ENCODE assay signal across 8 cellular contexts in the genomic region with DNA sequence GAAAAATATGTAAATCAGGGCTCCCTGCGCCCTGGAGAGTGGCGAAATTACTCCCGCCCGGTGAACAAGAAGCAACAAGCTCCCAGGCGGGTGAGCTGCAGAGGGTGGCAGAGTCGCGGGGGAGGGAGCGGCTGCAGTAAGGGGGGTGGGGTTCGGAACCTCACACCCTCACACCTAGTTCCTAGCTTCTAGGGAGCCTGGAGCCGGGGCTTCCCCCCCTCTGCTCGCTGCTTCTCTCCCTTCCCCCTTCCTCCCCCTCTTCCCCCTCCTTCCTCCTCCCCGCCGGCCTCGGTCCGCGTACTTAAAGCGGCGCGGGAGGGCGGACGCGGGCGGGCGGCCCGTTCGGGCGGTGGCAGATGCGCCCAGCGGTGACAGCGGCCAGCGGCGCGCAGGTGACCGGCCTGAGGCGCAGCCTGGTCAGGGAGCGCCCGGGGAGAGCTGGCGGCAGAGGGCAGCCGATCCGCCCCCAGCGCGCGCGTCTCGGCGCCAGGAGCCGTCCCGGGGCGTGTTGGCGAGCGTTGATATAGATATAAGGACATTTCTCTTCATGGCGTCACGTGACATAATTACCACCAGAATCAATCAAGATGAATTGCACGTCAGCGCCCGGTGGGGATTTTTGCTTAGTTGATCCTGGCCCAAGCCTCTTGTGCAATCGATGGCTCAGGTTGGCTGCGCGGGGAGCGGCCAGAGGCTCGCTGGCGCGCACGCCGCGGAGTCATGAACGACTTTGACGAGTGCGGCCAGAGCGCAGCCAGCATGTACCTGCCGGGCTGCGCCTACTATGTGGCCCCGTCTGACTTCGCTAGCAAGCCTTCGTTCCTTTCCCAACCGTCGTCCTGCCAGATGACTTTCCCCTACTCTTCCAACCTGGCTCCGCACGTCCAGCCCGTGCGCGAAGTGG. TPM values are rescaled to one million over a fixed set of nuclear protein-coding genes. Genes with fewer than 3 reads are reported as not detected.
DNase-seq lines count a peak whose midpoint lies in the region; ATAC-seq and TF ChIP-seq lines count a peak whose summit lies in the region.

A gene (plus strand): TSS at position 645 of the 904 bp plus-strand sequence. CDS start 76 bp downstream, at position 721.

- H4K20me1 ChIP-seq in OCI-LY3 (ENCODE audit: insufficient read depth, low read length), result no peaks in the 10 kb centered on the region

- H3K4me1 ChIP-seq in heart left ventricle, result peaks cover 0 to 42% (median 10%) of the 10 kb centered on the region in 12 donors
- peaks cover 28% of the 10 kb centered on the region for H3K4me1 ChIP-seq in OCI-LY3 (ENCODE audit: low read length)

- no peaks in the 10 kb centered on the region for H3K9me3 ChIP-seq in heart left ventricle
- H3K9me3 ChIP-seq in OCI-LY3 (ENCODE audit: insufficient read depth, low read length), result no peaks in the 10 kb centered on the region

- peak within 1 kb of the TSS in 8 of 12 donors; percentile 0 to 33 (median 14) for H3K4me3 ChIP-seq in heart left ventricle
- peak within 1 kb of the TSS; percentile 62 for H3K4me3 ChIP-seq in OCI-LY3 (ENCODE audit: low read length)

- TF ChIP-seq CTCF in heart left ventricle (IDR thresholded peaks at IDR 0.05), result no peak
- TF ChIP-seq CTCF in OCI-LY3 (IDR thresholded peaks at IDR 0.05; ENCODE audit: low read depth, low read length), result no peak

- H3K79me2 ChIP-seq in OCI-LY3 (ENCODE audit: low read length), result no peaks in the 10 kb centered on the region

- H3K36me3 ChIP-seq in heart left ventricle, result no peaks in the 10 kb centered on the region
- no peaks in the 10 kb centered on the region for H3K36me3 ChIP-seq in OCI-LY3 (replicated peaks; ENCODE audit: low read depth, low read length)

- WGBS in heart left ventricle, 4 donors, result 2 to 7% (median 3%) methylated on average over 9 to 82 of the region's 82 CpGs

- ATAC-seq in heart left ventricle (peak in 1 of 4 donors; percentile 18), Right ventricle myocardium inferior (no peak), esophagus mucosa (peak; percentile 69), GM18520 (IDR thresholded peaks at IDR 0.05; ENCODE audit: unreplicated experiment) (no peak)

- peak within 1 kb of the TSS in 1 of 12 donors; percentile 90 for H3K27ac ChIP-seq in heart left ventricle
- peak within 1 kb of the TSS; percentile 45; the same call in 1 of the 2 replicates for H3K27ac ChIP-seq in OCI-LY3 (ENCODE audit: low read length)

- peak within 1 kb of the TSS; percentile 60 for H3K4me2 ChIP-seq in OCI-LY3 (ENCODE audit: low read length)

- DNase-seq in heart left ventricle (peak in 1 of 5 donors; percentile 17), Right ventricle myocardium inferior (ENCODE audit: missing footprints) (no peak), retina (peak; percentile 81), UCSD-AML1 (lab: John Stamatoyannopoulos, UW; ENCODE audit: unreplicated experiment) (no peak)
- no peak for DNase-seq in activated CD4-positive, alpha-beta T cell treated with anti-CD3 and anti-CD28 coated beads, Interleukin-2, amount 50 U/mL, for 1 hour

- TF ChIP-seq POLR2A in heart left ventricle (IDR thresholded peaks at IDR 0.05), result no peak

- intact Hi-C loops in heart left ventricle (cut with DNase I), result no loop called here
- intact Hi-C loops in Right ventricle myocardium inferior (cut with DNase I), result no loop called here

- peak within 1 kb of the TSS; percentile 54; the same call in 1 of the 2 replicates for H2AFZ ChIP-seq in OCI-LY3 (ENCODE audit: low read depth, low read length)

- H3K27me3 ChIP-seq in heart left ventricle, result peaks cover 89 to 99% (median 96%) of the 10 kb centered on the region in 9 donors
- H3K27me3 ChIP-seq in OCI-LY3 (ENCODE audit: low read depth, low read length), result no peaks in the 10 kb centered on the region

- peak within 1 kb of the TSS; percentile 51 for H3K9ac ChIP-seq in OCI-LY3 (ENCODE audit: low read length)

RNA-seq across cellular contexts. Expression of the gene that starts here (rescaled TPM):
- total RNA-seq in heart left ventricle, result not detected
- not detected for polyA plus RNA-seq in heart left ventricle
- not detected for total RNA-seq in Right ventricle myocardium inferior
- not detected for total RNA-seq in esophagus mucosa

Comparison
In these comparisons a context has a peak if more than half of its experiments do, and no peak if none do; other contexts are left out.
1. Peak in ATAC-seq in esophagus mucosa; RNA of the gene not detected or under 1 TPM.